ENCODE assay signal across 1 cellular context in genomic region chr13:112453874-112454647, GRCh38.
TF ChIP-seq lines count a peak whose summit lies in the region.

No MANE protein-coding gene starts in this region.

TF ChIP-seq in K562, 482 proteins besides CTCF, POLR2A, EP300 and RAD21 (continued from another document):
- TF ChIP-seq NR2F6 (CRISPR knock-in tag; IDR thresholded peaks at IDR 0.05) (no peak), NFIX (CRISPR knock-in tag; IDR thresholded peaks at IDR 0.05; ENCODE audit: low read depth) (no peak)
